Comparison of ENCODE assay signal across 25 cellular contexts in genomic region chr12:4227046-4227445, GRCh38.
"Had no signal": no experiment of that assay in that cellular context is flagged by ENCODE, and none has a peak within 500 bp of the region (broad histone marks: within the 10 kb centered on the region; RNA-seq: fewer than 3 reads in every experiment).

No MANE protein-coding gene starts in this region.

- DNase-seq: activated CD4-positive, alpha-beta memory T cell treated with anti-CD3 and anti-CD28 coated beads, Interleukin-2, amount 10 ng/mL, durations not matched to agents 7 days and 5 days; activated CD4-positive, alpha-beta T cell treated with anti-CD3 and anti-CD28 coated beads, Interleukin-2, amount 10 ng/mL, durations not matched to agents 7 days and 5 days; activated CD4-positive, CD25-positive, alpha-beta regulatory T cell treated with anti-CD3 and anti-CD28 coated beads, Interleukin-2, amount 50 U/mL, for 72 hours; activated CD8-positive, alpha-beta memory T cell treated with anti-CD3 and anti-CD28 coated beads, Interleukin-2, amount 10 ng/mL, durations not matched to agents 7 days and 5 days; activated naive CD4-positive, alpha-beta T cell; activated T-cell treated with anti-CD3 and anti-CD28 coated beads, Interleukin-2, amount 50 U/mL, for 48 hours; dorsolateral prefrontal cortex; effector memory CD4-positive, alpha-beta T cell; erythroblast; left ventricle myocardium inferior; mucosa of descending colon; pancreas; psoas muscle; stimulated activated CD4-positive, alpha-beta T cell treated with anti-CD3 and anti-CD28 coated beads, Interleukin-1b, Interleukin-23, amount 100 ng/mL, for 48 hours; stimulated activated CD4-positive, alpha-beta T cell treated with anti-CD3 and anti-CD28 coated beads, Interleukin-4, amount 100 ng/mL, for 4 hours; stimulated activated CD8-positive, alpha-beta memory T cell treated with anti-CD3 and anti-CD28 coated beads, Interleukin-4, amount 100 ng/mL, for 48 hours; stimulated activated naive CD4-positive, alpha-beta T cell; T-helper 9 cell; tibial artery; WERI-Rb-1 had no signal

- H3K9me3 Mint-ChIP-seq: activated naive CD4-positive, alpha-beta T cell treated with anti-CD3 and anti-CD28 coated beads, Interleukin-2, amount 50 U/mL, for 72 hours; natural killer cell treated with Interleukin-12 subunit alpha and Interleukin-12 subunit beta and Interleukin-15 and Interleukin-18, amount 100 ng/mL, for 72 hours had no signal

- H3K9me3 ChIP-seq: mucosa of descending colon, pancreas, suprapubic skin, tibial artery had no signal

- H3K4me3 Mint-ChIP-seq: activated CD4-positive, alpha-beta memory T cell treated with anti-CD3 and anti-CD28 coated beads, Interleukin-2, amount 10 ng/mL, durations not matched to agents 7 days and 5 days; activated CD4-positive, alpha-beta T cell treated with anti-CD3 and anti-CD28 coated beads, Interleukin-2, amount 10 ng/mL, durations not matched to agents 7 days and 5 days; activated CD8-positive, alpha-beta memory T cell treated with anti-CD3 and anti-CD28 coated beads, Interleukin-2, amount 10 ng/mL, durations not matched to agents 7 days and 5 days; natural killer cell treated with Interleukin-12 subunit alpha and Interleukin-12 subunit beta and Interleukin-15 and Interleukin-18, amount 100 ng/mL, for 72 hours had no signal

- ATAC-seq: activated CD8-positive, alpha-beta memory T cell treated with anti-CD3 and anti-CD28 coated beads, Interleukin-2, amount 10 ng/mL, durations not matched to agents 7 days and 5 days; activated naive CD4-positive, alpha-beta T cell treated with anti-CD3 and anti-CD28 coated beads, Interleukin-2, amount 50 U/mL, for 72 hours; mucosa of descending colon; natural killer cell treated with Interleukin-12 subunit alpha and Interleukin-12 subunit beta and Interleukin-15 and Interleukin-18, amount 100 ng/mL, for 72 hours; pancreas; psoas muscle had no signal

- H3K27me3 ChIP-seq: pancreas had no signal

- H3K27ac Mint-ChIP-seq: activated CD4-positive, alpha-beta memory T cell treated with anti-CD3 and anti-CD28 coated beads, Interleukin-2, amount 10 ng/mL, durations not matched to agents 7 days and 5 days; activated CD4-positive, alpha-beta T cell treated with anti-CD3 and anti-CD28 coated beads, Interleukin-2, amount 10 ng/mL, durations not matched to agents 7 days and 5 days; activated CD8-positive, alpha-beta memory T cell treated with anti-CD3 and anti-CD28 coated beads, Interleukin-2, amount 10 ng/mL, durations not matched to agents 7 days and 5 days; activated naive CD4-positive, alpha-beta T cell treated with anti-CD3 and anti-CD28 coated beads, Interleukin-2, amount 50 U/mL, for 72 hours had no signal

- H3K36me3 Mint-ChIP-seq: activated CD8-positive, alpha-beta memory T cell treated with anti-CD3 and anti-CD28 coated beads, Interleukin-2, amount 10 ng/mL, durations not matched to agents 7 days and 5 days; natural killer cell treated with Interleukin-12 subunit alpha and Interleukin-12 subunit beta and Interleukin-15 and Interleukin-18, amount 100 ng/mL, for 72 hours had no signal

- H3K27me3 Mint-ChIP-seq: natural killer cell treated with Interleukin-12 subunit alpha and Interleukin-12 subunit beta and Interleukin-15 and Interleukin-18, amount 100 ng/mL, for 72 hours had no signal

- H3K27ac ChIP-seq: dorsolateral prefrontal cortex, left ventricle myocardium inferior, pancreas, psoas muscle, suprapubic skin, tibial artery, WERI-Rb-1 had no signal

- H3K4me1 ChIP-seq: left ventricle myocardium inferior, pancreas, psoas muscle, suprapubic skin, tibial artery had no signal

- H3K4me3 ChIP-seq: dorsolateral prefrontal cortex, left ventricle myocardium inferior, lung, mucosa of descending colon, pancreas, psoas muscle, smooth muscle cell, suprapubic skin, tibial artery had no signal

- H3K36me3 ChIP-seq: left ventricle myocardium inferior, pancreas, suprapubic skin, WERI-Rb-1 had no signal
